ENCODE assay signal across 20 cellular contexts in the genomic region with DNA sequence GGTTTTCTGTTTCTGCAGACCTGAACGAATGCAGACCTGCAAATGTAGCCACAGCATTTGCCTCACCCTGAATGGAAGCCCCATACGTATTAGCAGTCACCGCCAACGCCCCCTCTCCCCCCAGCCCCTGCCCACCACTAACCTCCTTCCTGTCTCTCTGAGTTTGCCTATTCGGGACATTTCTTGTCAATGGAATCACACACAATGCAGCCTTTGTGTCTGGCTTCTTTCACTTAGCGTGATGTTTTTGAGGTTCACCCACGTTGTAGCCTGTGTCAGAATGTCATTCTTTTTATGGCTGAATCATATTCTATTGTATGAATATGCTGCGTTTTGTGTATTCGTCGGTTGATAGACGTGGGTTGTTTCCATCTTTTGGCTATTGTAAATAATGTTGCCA.
"Had no signal": no experiment of that assay in that cellular context is flagged by ENCODE, and none has a peak within 500 bp of the region (broad histone marks: within the 10 kb centered on the region; RNA-seq: fewer than 3 reads in every experiment).

No MANE protein-coding gene starts in this region.

- H3K9ac ChIP-seq: SK-N-SH had no signal

- H3K27ac ChIP-seq: SJSA1 had no signal

- H3K36me3 ChIP-seq: SJSA1 had no signal

- FAIRE-seq: RCC 7860 had no signal

- H3K4me2 ChIP-seq: SK-N-SH had no signal

- H3K4me1 ChIP-seq: SJSA1 had no signal

- H3K4me3 ChIP-seq: SJSA1 had no signal

- H3K9me3 ChIP-seq: SJSA1, SK-N-SH had no signal

- DNase-seq: KBM-7, MV-4-11, NCI-H1048, NCI-H1105 treated with DMSO at 0.1 percent for 48 hours, NCI-H1417 treated with DMSO at 0.1 percent for 48 hours, NCI-H146, NCI-H1694 treated with DMSO at 0.1 percent for 48 hours, NCI-H1930, NCI-H2081, NCI-H2107, NCI-H2227 treated with DMSO at 0.1 percent for 48 hours, NCI-H524, NCI-H526 treated with DMSO at 0.1 percent for 48 hours, NCI-H774, Right ventricle myocardium superior, RPMI8226, SIG-M5, SK-N-SH had no signal
